Comparison of ENCODE assay signal across 8 cellular contexts in the genomic region with DNA sequence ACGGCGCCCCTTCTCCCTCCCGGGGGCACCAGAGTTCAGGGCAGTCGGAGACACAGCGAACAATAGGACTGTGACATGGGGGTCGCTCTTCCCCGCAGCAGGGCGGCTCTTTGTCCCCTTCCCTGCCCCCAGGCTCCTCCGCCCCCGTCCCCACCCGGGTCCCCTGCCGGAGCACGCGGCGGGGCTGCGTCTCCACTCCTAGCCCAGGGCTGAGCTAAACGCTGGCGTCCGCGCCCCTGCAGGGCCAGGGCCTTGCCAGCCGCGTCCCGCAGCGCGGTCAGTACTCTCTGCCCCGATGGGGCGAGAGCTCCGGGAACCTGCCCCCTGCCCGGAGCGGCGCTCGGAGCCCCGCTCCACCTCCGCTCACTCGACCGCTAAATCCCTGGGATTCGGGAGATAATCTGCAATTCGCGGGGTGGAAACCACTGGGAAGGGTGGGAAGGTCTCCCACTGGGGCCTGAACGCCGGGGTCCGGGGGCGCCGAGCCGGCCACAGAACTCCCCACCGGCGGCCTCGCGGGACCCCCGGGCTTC.
A peak's percentile ranks its signal among the peaks of the same experiment; 100 is the strongest.
DNase-seq lines count a peak whose midpoint lies in the region; ATAC-seq and TF ChIP-seq lines count a peak whose summit lies in the region.

No MANE protein-coding gene starts in this region.

- peak; percentile 51 for DNase-seq in EL
- DNase-seq in MM.1S, result peak; percentile 11
- no peak for DNase-seq in activated naive CD8-positive, alpha-beta T cell treated with anti-CD3 and anti-CD28 coated beads, Interleukin-2, amount 50 U/mL, for 24 hours
- no peak for DNase-seq in iPS DF 6.9 (ENCODE audit: low read depth, low spot score)
- no peak for DNase-seq in SIG-M5 (lab: John Stamatoyannopoulos, UW)
- no peak for DNase-seq in cerebellar nuclear complex (lab: John Stamatoyannopoulos, UW)

- H4K20me1 ChIP-seq in MM.1S (ENCODE audit: insufficient read depth, low read length), result no peaks in the 10 kb centered on the region

- no peaks in the 10 kb centered on the region for H3K9me3 Mint-ChIP-seq in activated naive CD8-positive, alpha-beta T cell treated with anti-CD3 and anti-CD28 coated beads, Interleukin-2, amount 50 U/mL, for 24 hours

- no CpG with 5 or more reads among the region's 50 CpGs for WGBS in iPS DF 6.9 (ENCODE audit: insufficient coverage, insufficient read length)

- H3K27ac ChIP-seq in MM.1S (ENCODE audit: low read length), result peak overlapping the region; percentile 61; the same call in 1 of the 2 replicates
- H3K27ac ChIP-seq in iPS DF 6.9 (ENCODE audit: low read length), result no peak overlapping the region
- H3K27ac ChIP-seq in skin epidermis, result peak overlapping the region; percentile 59 to 92 (median 81)

- H3K4me1 ChIP-seq in MM.1S (ENCODE audit: low read length) (no peaks in the 10 kb centered on the region), iPS DF 6.9 (ENCODE audit: control insufficient read depth, insufficient read depth, low read length) (peaks cover 3% of the 10 kb centered on the region)

- H2AFZ ChIP-seq in MM.1S (ENCODE audit: low read length), result peak overlapping the region; percentile 69

- no peaks in the 10 kb centered on the region for H3K36me3 ChIP-seq in MM.1S (replicated peaks; ENCODE audit: insufficient read depth, low read length)
- H3K36me3 ChIP-seq in iPS DF 6.9 (ENCODE audit: control insufficient read depth, insufficient read depth, low read length), result no peaks in the 10 kb centered on the region

- H3K4me3 ChIP-seq in MM.1S (ENCODE audit: low read length) (peak overlapping the region; percentile 78), iPS DF 6.9 (ENCODE audit: low read length) (peak overlapping the region; percentile 87; the same call in 1 of the 2 replicates), skin epidermis (peak overlapping the region; percentile 53 to 90 (median 76))

- no peaks in the 10 kb centered on the region for H3K36me3 Mint-ChIP-seq in activated naive CD8-positive, alpha-beta T cell treated with anti-CD3 and anti-CD28 coated beads, Interleukin-2, amount 50 U/mL, for 24 hours (ENCODE audit: low read depth)

- H3K4me3 Mint-ChIP-seq in activated naive CD8-positive, alpha-beta T cell treated with anti-CD3 and anti-CD28 coated beads, Interleukin-2, amount 50 U/mL, for 24 hours, result peak overlapping the region; percentile 78

- H3K9me3 ChIP-seq in MM.1S (replicated peaks; ENCODE audit: insufficient read depth, low read length) (no peaks in the 10 kb centered on the region), iPS DF 6.9 (ENCODE audit: control insufficient read depth, insufficient read depth, low read length) (no peaks in the 10 kb centered on the region)

- no peaks in the 10 kb centered on the region for H3K27me3 ChIP-seq in MM.1S (replicated peaks; ENCODE audit: insufficient read depth, low read length)
- peaks cover 10% of the 10 kb centered on the region for H3K27me3 ChIP-seq in iPS DF 6.9 (ENCODE audit: control insufficient read depth, insufficient read depth, low read length)

- H3K9me2 ChIP-seq in MM.1S (replicated peaks; ENCODE audit: insufficient read depth, low read length), result no peaks in the 10 kb centered on the region

- peak overlapping the region; percentile 83; the same call in 1 of the 2 replicates for H3K4me2 ChIP-seq in MM.1S (ENCODE audit: low read depth, low read length)

- H3F3A ChIP-seq in MM.1S (ENCODE audit: insufficient read depth, low read length), result 0 out of 2 replicates have a peak, but pooled peaks cover 5% of the 10 kb centered on the region

- peak; percentile 20 for ATAC-seq in GM21737 (IDR thresholded peaks at IDR 0.05; ENCODE audit: unreplicated experiment)
- ATAC-seq in activated naive CD8-positive, alpha-beta T cell treated with anti-CD3 and anti-CD28 coated beads, Interleukin-2, amount 50 U/mL, for 24 hours, result no peak

- H3K9ac ChIP-seq in MM.1S (ENCODE audit: low read length), result peak overlapping the region; percentile 75

- peak overlapping the region; percentile 38 for H3K27ac Mint-ChIP-seq in activated naive CD8-positive, alpha-beta T cell treated with anti-CD3 and anti-CD28 coated beads, Interleukin-2, amount 50 U/mL, for 24 hours

- no peak for TF ChIP-seq CTCF in MM.1S (IDR thresholded peaks at IDR 0.05; ENCODE audit: low read length)

- H3K4me1 Mint-ChIP-seq in activated naive CD8-positive, alpha-beta T cell treated with anti-CD3 and anti-CD28 coated beads, Interleukin-2, amount 50 U/mL, for 24 hours, result peaks cover 21% of the 10 kb centered on the region

- peaks cover 22% of the 10 kb centered on the region; the same call in 1 of the 2 replicates for H3K79me2 ChIP-seq in MM.1S (ENCODE audit: low read length)

- H3K27me3 Mint-ChIP-seq in activated naive CD8-positive, alpha-beta T cell treated with anti-CD3 and anti-CD28 coated beads, Interleukin-2, amount 50 U/mL, for 24 hours, result peaks cover 3% of the 10 kb centered on the region

Comparison
In these comparisons a context has a peak if more than half of its experiments do, and no peak if none do; other contexts are left out.
1. DNase-seq: peak in EL (single experiment) and MM.1S (single experiment); none in activated naive CD8-positive, alpha-beta T cell treated with anti-CD3 and anti-CD28 coated beads, Interleukin-2, amount 50 U/mL, for 24 hours (single experiment), iPS DF 6.9 (single experiment), SIG-M5 (single experiment) and cerebellar nuclear complex (0 of 2).
2. Peak in every context shown above with its lines, with median percentiles within 50 percentile points of each other: H3K4me3 ChIP-seq.